In the genomic region with DNA sequence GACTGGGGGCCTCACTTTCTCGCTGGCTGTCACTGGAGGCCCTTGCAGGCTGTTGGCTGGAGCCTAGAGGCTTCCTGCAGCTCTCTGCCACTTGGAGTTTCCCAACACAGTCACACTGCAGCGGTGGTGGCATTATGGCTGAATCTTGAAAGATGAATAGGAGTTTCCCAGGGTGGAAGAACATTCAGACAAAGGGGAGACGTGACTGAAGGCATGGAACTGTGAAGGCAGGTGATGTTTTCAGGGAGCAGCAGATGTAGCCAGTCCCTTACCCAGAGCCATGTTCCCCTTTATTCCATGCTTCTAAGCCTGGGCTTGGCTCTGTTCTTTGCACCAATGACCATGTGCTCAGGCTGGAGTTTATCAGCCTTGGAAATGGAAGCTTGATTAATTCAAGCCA, we compare ENCODE assay signal across 29 cellular contexts.
"Had no signal": no experiment of that assay in that cellular context is flagged by ENCODE, and none has a peak within 500 bp of the region (broad histone marks: within the 10 kb centered on the region; RNA-seq: fewer than 3 reads in every experiment).

No MANE protein-coding gene starts in this region.

- H3K4me2 ChIP-seq: neural progenitor cell had no signal

- DNase-seq: natural killer cell; occipital lobe; ovary; posterior cingulate gyrus; psoas muscle; right cardiac atrium; right lobe of liver; sigmoid colon; small intestine; stimulated activated CD4-positive, alpha-beta T cell treated with anti-CD3 and anti-CD28 coated beads, Interleukin-15, amount 100 ng/mL, for 24 hours; stimulated activated CD4-positive, alpha-beta T cell treated with anti-CD3 and anti-CD28 coated beads, Interleukin-2, amount 100 ng/mL, for 24 hours; stimulated activated CD4-positive, alpha-beta T cell treated with anti-CD3 and anti-CD28 coated beads, Interleukin-2, amount 100 ng/mL, for 48 hours; stimulated activated CD4-positive, alpha-beta T cell treated with anti-CD3 and anti-CD28 coated beads, Interleukin-4, amount 100 ng/mL, for 24 hours; stimulated activated naive B cell treated with anti-CD40 and anti-IgM and Interleukin-4, amounts not matched to agents 10 μg/mL and 1 μg/mL and 100 μg/mL, for 72 hours; stimulated activated naive CD4-positive, alpha-beta T cell treated with Interleukin-2 at 50 U/mL for 16 hours; stomach; thyroid gland; trophoblast cell; upper lobe of left lung had no signal

- H3K36me3 Mint-ChIP-seq: natural killer cell; neural progenitor cell; stimulated activated effector memory CD8-positive, alpha-beta T cell treated with anti-CD3 and anti-CD28 coated beads, Interleukin-12 subunit alpha, Interleukin-12 subunit beta, amount 100 ng/mL, for 72 hours; stimulated activated naive B cell treated with anti-CD40 and anti-IgM and Interleukin-4, amounts not matched to agents 10 μg/mL and 1 μg/mL and 100 μg/mL, for 72 hours had no signal

- H3K36me3 ChIP-seq: neural progenitor cell, ovary, right lobe of liver, sigmoid colon, stomach, thoracic aorta, thyroid gland, tibial nerve, upper lobe of left lung, vagina had no signal

- H3K27me3 ChIP-seq: neural progenitor cell, ovary, right lobe of liver, sigmoid colon, stomach, thyroid gland, tibial nerve, upper lobe of left lung, vagina had no signal

- H3K9me3 Mint-ChIP-seq: natural killer cell; stimulated activated effector memory CD8-positive, alpha-beta T cell treated with anti-CD3 and anti-CD28 coated beads, Interleukin-12 subunit alpha, Interleukin-12 subunit beta, amount 100 ng/mL, for 72 hours; stimulated activated naive CD8-positive, alpha-beta T cell treated with anti-CD3 and anti-CD28 coated beads, Interleukin-15, Interleukin-2, amounts not matched to agents 100 ng/mL and 50 ng/mL, for 24 hours had no signal

- H3K9ac ChIP-seq: neural progenitor cell, parathyroid adenoma had no signal

- H3K9me3 ChIP-seq: ovary, psoas muscle, right lobe of liver, sigmoid colon, stomach, thoracic aorta, thyroid gland, tibial nerve, upper lobe of left lung, vagina had no signal

- H3K27ac Mint-ChIP-seq: natural killer cell; nephron; neural progenitor cell; progenitor cell of endocrine pancreas; stimulated activated effector memory CD8-positive, alpha-beta T cell treated with anti-CD3 and anti-CD28 coated beads, Interleukin-12 subunit alpha, Interleukin-12 subunit beta, amount 100 ng/mL, for 72 hours; stimulated activated naive B cell treated with anti-CD40 and anti-IgM and Interleukin-4, amounts not matched to agents 10 μg/mL and 1 μg/mL and 100 μg/mL, for 72 hours; stimulated activated naive CD8-positive, alpha-beta T cell treated with anti-CD3 and anti-CD28 coated beads, Interleukin-15, Interleukin-2, amounts not matched to agents 100 ng/mL and 50 ng/mL, for 24 hours had no signal

- H3K4me3 ChIP-seq: neural progenitor cell, ovary, psoas muscle, right lobe of liver, sigmoid colon, stomach, thoracic aorta, thyroid gland, tibial nerve, upper lobe of left lung, vagina had no signal

- H3K4me3 Mint-ChIP-seq: natural killer cell; nephron; neural progenitor cell; stimulated activated effector memory CD8-positive, alpha-beta T cell treated with anti-CD3 and anti-CD28 coated beads, Interleukin-12 subunit alpha, Interleukin-12 subunit beta, amount 100 ng/mL, for 72 hours; stimulated activated naive B cell treated with anti-CD40 and anti-IgM and Interleukin-4, amounts not matched to agents 10 μg/mL and 1 μg/mL and 100 μg/mL, for 72 hours; stimulated activated naive CD8-positive, alpha-beta T cell treated with anti-CD3 and anti-CD28 coated beads, Interleukin-15, Interleukin-2, amounts not matched to agents 100 ng/mL and 50 ng/mL, for 24 hours had no signal

- H3K79me2 ChIP-seq: parathyroid adenoma had no signal

- H2AFZ ChIP-seq: neural progenitor cell, parathyroid adenoma had no signal

- H3K4me1 ChIP-seq: neural progenitor cell, parathyroid adenoma, psoas muscle, right lobe of liver, sigmoid colon, stomach, thyroid gland, tibial nerve, upper lobe of left lung, vagina had no signal

- ATAC-seq: natural killer cell; psoas muscle; right cardiac atrium; right lobe of liver; stimulated activated effector memory CD8-positive, alpha-beta T cell treated with anti-CD3 and anti-CD28 coated beads, Interleukin-12 subunit alpha, Interleukin-12 subunit beta, amount 100 ng/mL, for 72 hours; stimulated activated naive B cell treated with anti-CD40 and anti-IgM and Interleukin-4, amounts not matched to agents 10 μg/mL and 1 μg/mL and 100 μg/mL, for 72 hours had no signal

- H3K4me1 Mint-ChIP-seq: natural killer cell; nephron; stimulated activated effector memory CD8-positive, alpha-beta T cell treated with anti-CD3 and anti-CD28 coated beads, Interleukin-12 subunit alpha, Interleukin-12 subunit beta, amount 100 ng/mL, for 72 hours had no signal

- H3K27ac ChIP-seq: neural progenitor cell, ovary, parathyroid adenoma, psoas muscle, right lobe of liver, sigmoid colon, stomach, thoracic aorta, thyroid gland, tibial nerve, upper lobe of left lung, vagina had no signal

- FAIRE-seq: small intestine, urothelium cell line had no signal
